Comparison of ENCODE assay signal across 13 cellular contexts in the genomic region with DNA sequence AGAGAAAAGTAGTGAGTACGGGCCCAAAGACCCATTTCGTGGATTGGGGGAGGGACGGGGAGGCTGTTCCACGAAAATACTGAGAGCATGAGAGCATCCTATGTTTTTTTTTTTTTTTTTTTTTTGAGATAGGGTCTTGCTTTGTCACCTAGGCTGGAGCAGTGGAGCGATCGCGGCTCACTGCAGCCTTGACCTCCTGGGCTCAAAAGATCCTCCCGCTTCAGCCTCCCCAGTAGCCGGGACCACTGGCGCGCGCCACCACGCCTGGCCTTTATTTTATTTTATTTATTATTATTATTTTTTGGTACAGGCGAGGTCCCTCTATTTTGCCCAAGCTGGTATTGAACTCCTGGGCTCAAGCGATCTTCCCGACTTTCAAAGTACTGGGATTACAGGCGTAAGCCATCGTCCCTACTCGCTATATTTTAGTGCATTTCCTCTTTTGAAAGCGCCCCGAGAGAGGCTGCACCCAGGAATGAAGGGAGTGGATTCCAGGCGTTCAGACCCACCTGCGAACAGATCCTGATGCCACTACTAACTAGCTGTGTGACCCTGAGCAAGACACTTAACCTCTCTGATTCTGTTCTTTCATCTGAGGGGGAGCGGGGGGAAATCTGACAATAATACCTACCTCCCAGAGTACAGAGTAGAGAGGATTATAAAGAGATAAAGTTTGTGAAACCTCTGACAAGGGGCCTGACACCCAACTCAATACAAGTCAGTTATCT. TPM values are rescaled to one million over a fixed set of nuclear protein-coding genes. Genes with fewer than 3 reads are reported as not detected.
DNase-seq lines count a peak whose midpoint lies in the region; ATAC-seq and TF ChIP-seq lines count a peak whose summit lies in the region.
"Had no signal": no experiment of that assay in that cellular context is flagged by ENCODE, and none has a peak within 500 bp of the region (broad histone marks: within the 10 kb centered on the region; RNA-seq: fewer than 3 reads in every experiment).

No MANE protein-coding gene starts in this region.

- H3K9me3 ChIP-seq in suprapubic skin = no peaks in the 10 kb centered on the region
- H3K9me3 ChIP-seq: neutrophil had no signal

- peaks cover 94% of the 10 kb centered on the region for H3K27me3 Mint-ChIP-seq in activated T-cell treated with anti-CD3 and anti-CD28 coated beads, Interleukin-2, amount 50 U/mL, for 24 hours
- peaks cover 90% of the 10 kb centered on the region for H3K27me3 Mint-ChIP-seq in activated naive CD8-positive, alpha-beta T cell treated with anti-CD3 and anti-CD28 coated beads for 36 hours

- H3K36me3 ChIP-seq in mesendoderm (ENCODE audit: control insufficient read depth, insufficient read depth, low read length) = no peaks in the 10 kb centered on the region
- H3K36me3 ChIP-seq in suprapubic skin = no peaks in the 10 kb centered on the region
- H3K36me3 ChIP-seq: neutrophil had no signal

- H3K23ac ChIP-seq in mesendoderm (ENCODE audit: low read length) = no peak overlapping the region

- H4K5ac ChIP-seq in mesendoderm (ENCODE audit: low read length) = no peak overlapping the region

- DNase-seq in activated T-cell treated with anti-CD3 and anti-CD28 coated beads, Interleukin-2, amount 50 U/mL, for 24 hours = no peak
- DNase-seq in activated T-cell treated with anti-CD3 and anti-CD28 coated beads, Interleukin-2, amount 50 U/mL, for 1 hour = no peak
- DNase-seq in activated naive CD8-positive, alpha-beta T cell treated with anti-CD3 and anti-CD28 coated beads for 36 hours = no peak
- DNase-seq in mesendoderm (no peak), suprapubic skin (ENCODE audit: low spot score in 2 of 2) (no peak), NOMO-1 treated with dmso at 0.1 percent for 144 hours (lab: John Stamatoyannopoulos, UW; ENCODE audit: unreplicated experiment) (no peak), NCI-H2171 (lab: John Stamatoyannopoulos, UW) (no peak)
- DNase-seq: DND-41; stimulated activated CD4-positive, alpha-beta T cell treated with anti-CD3 and anti-CD28 coated beads, Interleukin-12 subunit alpha, Interleukin-12 subunit beta, amount 100 ng/mL, for 4 hours had no signal

- no peak overlapping the region for H3K27ac Mint-ChIP-seq in activated T-cell treated with anti-CD3 and anti-CD28 coated beads, Interleukin-2, amount 50 U/mL, for 24 hours
- H3K27ac Mint-ChIP-seq in activated naive CD8-positive, alpha-beta T cell treated with anti-CD3 and anti-CD28 coated beads for 36 hours = no peak overlapping the region

- no peak overlapping the region for H3K18ac ChIP-seq in mesendoderm (ENCODE audit: low read length)

- TF ChIP-seq CTCF in suprapubic skin (IDR thresholded peaks at IDR 0.05) = no peak

- no peaks in the 10 kb centered on the region for H3K36me3 Mint-ChIP-seq in activated T-cell treated with anti-CD3 and anti-CD28 coated beads, Interleukin-2, amount 50 U/mL, for 24 hours (ENCODE audit: low read depth)
- H3K36me3 Mint-ChIP-seq in activated naive CD8-positive, alpha-beta T cell treated with anti-CD3 and anti-CD28 coated beads for 36 hours = peaks cover 4% of the 10 kb centered on the region

- no peak for TF ChIP-seq POLR2A in suprapubic skin (IDR thresholded peaks at IDR 0.05)

- no peak overlapping the region for H2AK5ac ChIP-seq in mesendoderm (ENCODE audit: low read length)

- no peak overlapping the region for H2BK15ac ChIP-seq in mesendoderm (replicated peaks; ENCODE audit: low read depth)

- H3K4me1 Mint-ChIP-seq in activated T-cell treated with anti-CD3 and anti-CD28 coated beads, Interleukin-2, amount 50 U/mL, for 24 hours (ENCODE audit: low read depth) = peaks cover 40% of the 10 kb centered on the region
- H3K4me1 Mint-ChIP-seq in activated naive CD8-positive, alpha-beta T cell treated with anti-CD3 and anti-CD28 coated beads for 36 hours = peaks cover 35% of the 10 kb centered on the region

- no peak for TF ChIP-seq EP300 in suprapubic skin (IDR thresholded peaks at IDR 0.05)

- no peak overlapping the region for H3K4ac ChIP-seq in mesendoderm (ENCODE audit: low read depth, low read length)

- H3K9ac ChIP-seq in mesendoderm (ENCODE audit: low read length) = no peak overlapping the region

- no peaks in the 10 kb centered on the region for H3K79me2 ChIP-seq in mesendoderm (ENCODE audit: control insufficient read depth, insufficient read depth, low read length)

- H3K4me3 ChIP-seq in mesendoderm (ENCODE audit: low read length) (no peak overlapping the region), suprapubic skin (peak overlapping the region; percentile 40)

- peak overlapping the region; percentile 58 for H3K4me2 ChIP-seq in mesendoderm (ENCODE audit: low read length)

- no peak overlapping the region for H2BK120ac ChIP-seq in mesendoderm (ENCODE audit: low read depth, low read length)

- H3K4me1 ChIP-seq in mesendoderm (ENCODE audit: control insufficient read depth, low read depth, low read length) (peaks cover 8% of the 10 kb centered on the region), suprapubic skin (peaks cover 46% of the 10 kb centered on the region)

- ATAC-seq in GM18870 (IDR thresholded peaks at IDR 0.05; ENCODE audit: unreplicated experiment) = no peak
- ATAC-seq: HCT116, left colon had no signal

- no peak overlapping the region for H3K27ac ChIP-seq in mesendoderm (ENCODE audit: low read depth, low read length)
- no peak overlapping the region for H3K27ac ChIP-seq in suprapubic skin
- H3K27ac ChIP-seq: neutrophil had no signal

- H3K9me3 Mint-ChIP-seq in activated T-cell treated with anti-CD3 and anti-CD28 coated beads, Interleukin-2, amount 50 U/mL, for 24 hours = peaks cover 2% of the 10 kb centered on the region
- peaks cover 3% of the 10 kb centered on the region for H3K9me3 Mint-ChIP-seq in activated naive CD8-positive, alpha-beta T cell treated with anti-CD3 and anti-CD28 coated beads for 36 hours

- H3K27me3 ChIP-seq in mesendoderm (ENCODE audit: insufficient read depth, low read length, poor library complexity) (peaks cover 20% of the 10 kb centered on the region), suprapubic skin (peaks cover 96% of the 10 kb centered on the region)

- H4K8ac ChIP-seq in mesendoderm (ENCODE audit: low read depth, low read length) = no peak overlapping the region

- no peaks in the 10 kb centered on the region for H3K79me1 ChIP-seq in mesendoderm (ENCODE audit: low read length)

- H2BK5ac ChIP-seq in mesendoderm (ENCODE audit: low read length) = no peak overlapping the region

- no peak overlapping the region for H3K56ac ChIP-seq in mesendoderm (ENCODE audit: low read length)

- WGBS in mesendoderm (ENCODE audit: extremely low coverage, insufficient coverage, low lambda C conversion rate) = no CpG with 5 or more reads among the region's 24 CpGs
- 44% methylated on average over 24 of the region's 24 CpGs for WGBS in suprapubic skin

- peak overlapping the region; percentile 50 for H3K4me3 Mint-ChIP-seq in activated T-cell treated with anti-CD3 and anti-CD28 coated beads, Interleukin-2, amount 50 U/mL, for 24 hours
- H3K4me3 Mint-ChIP-seq in activated naive CD8-positive, alpha-beta T cell treated with anti-CD3 and anti-CD28 coated beads for 36 hours = peak overlapping the region; percentile 29

RNA-seq across cellular contexts. Expression of a gene that starts 5.4 kb away (rescaled TPM):
- under 1 TPM; 0.10 to 0.14 TPM for total RNA-seq in activated naive CD8-positive, alpha-beta T cell treated with anti-CD3 and anti-CD28 coated beads for 36 hours
- 1.4 TPM for polyA plus RNA-seq in mesendoderm (2013, experiment 1 of 2)
- polyA plus RNA-seq in mesendoderm (2013, experiment 2 of 2) = 1.3 TPM
- 1 to 10 TPM; 2.0 to 7.2 (median 4.9) TPM for total RNA-seq in suprapubic skin
